In the genomic region with DNA sequence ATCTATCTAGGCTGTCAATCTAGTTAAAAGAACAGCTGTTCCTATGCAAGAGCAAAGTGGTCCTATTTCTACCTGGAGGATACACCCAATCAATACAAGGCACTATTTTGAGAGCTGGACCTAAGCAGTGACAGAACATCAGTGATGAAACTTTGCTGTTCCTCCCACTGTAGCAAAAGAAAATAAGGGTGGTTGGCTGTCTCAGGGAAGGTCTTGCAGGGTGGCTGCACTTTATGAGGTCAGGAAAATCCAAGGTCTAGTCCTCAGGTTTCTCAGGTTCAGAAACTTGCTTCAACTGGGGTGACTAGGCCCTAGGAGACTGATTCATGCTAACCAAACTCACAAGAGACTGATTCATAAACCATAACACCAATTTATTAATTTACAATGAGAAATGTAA, we compare ENCODE assay signal across 13 cellular contexts. TPM values are rescaled to one million over a fixed set of nuclear protein-coding genes. Genes with fewer than 3 reads are reported as not detected.
DNase-seq lines count a peak whose midpoint lies in the region; ATAC-seq and TF ChIP-seq lines count a peak whose summit lies in the region.
"Had no signal": no experiment of that assay in that cellular context is flagged by ENCODE, and none has a peak within 500 bp of the region (broad histone marks: within the 10 kb centered on the region; RNA-seq: fewer than 3 reads in every experiment).

No MANE protein-coding gene starts in this region.

- H3K4me1 ChIP-seq in IMR-90 (ENCODE audit: control insufficient read depth, insufficient read depth, low read length): no peaks in the 10 kb centered on the region

- POLR2A ChIA-PET in activated CD4-positive, alpha-beta T cell treated with anti-CD3 and anti-CD28 coated beads for 36 hours (lab: Charles Lee): no interaction called here
- POLR2A ChIA-PET in IMR-90 (lab: Charles Lee; ENCODE audit: unreplicated experiment): no interaction called here

- peaks cover 31% of the 10 kb centered on the region for H3K4me1 Mint-ChIP-seq in activated CD4-positive, alpha-beta T cell treated with anti-CD3 and anti-CD28 coated beads for 36 hours
- peaks cover 41% of the 10 kb centered on the region for H3K4me1 Mint-ChIP-seq in dendritic cell treated with granulocyte-macrophage colony-stimulating factor and Interleukin-4, amounts not matched to agents 40 ng/mL and 50 ng/mL, for 4 days (ENCODE audit: low read depth)
- peaks cover 18 to 35% of the 10 kb centered on the region in 2 donors for H3K4me1 Mint-ChIP-seq in natural killer cell treated with Interleukin-12 subunit alpha and Interleukin-12 subunit beta and Interleukin-15 and Interleukin-18, amount 100 ng/mL, for 72 hours (ENCODE audit: low read depth in 2 of 2)

- DNase-seq in activated CD4-positive, alpha-beta T cell treated with anti-CD3 and anti-CD28 coated beads for 36 hours: no peak
- DNase-seq in activated CD4-positive, alpha-beta T cell treated with anti-CD3 and anti-CD28 coated beads for 48 hours: no peak
- DNase-seq in IMR-90: peak; percentile 20
- no peak for DNase-seq in natural killer cell treated with Interleukin-12 subunit alpha and Interleukin-12 subunit beta and Interleukin-15 and Interleukin-18, amount 100 ng/mL, for 72 hours (ENCODE audit: low spot score)
- no peak for DNase-seq in foreskin fibroblast
- no peak for DNase-seq in mesenteric fat pad (ENCODE audit: low spot score)
- DNase-seq: head of caudate nucleus, NCI-H2081 treated with DMSO at 0.1 percent for 48 hours, T1000, tibial artery had no signal

- no peak overlapping the region for H4K91ac ChIP-seq in IMR-90 (ENCODE audit: insufficient read depth, low read depth, low read length)

- no peaks in the 10 kb centered on the region for H3K27me3 ChIP-seq in IMR-90 (ENCODE audit: control insufficient read depth, insufficient read depth, low read length)
- H3K27me3 ChIP-seq: tibial artery had no signal

- no peak for TF ChIP-seq RAD21 in IMR-90 (IDR thresholded peaks at IDR 0.05; ENCODE audit: low read length)

- H3K36me3 ChIP-seq in IMR-90 (ENCODE audit: control insufficient read depth, insufficient read depth, low read length): peaks cover 66% of the 10 kb centered on the region

- peaks cover 22 to 40% of the 10 kb centered on the region in 2 experiments for H3K79me1 ChIP-seq in IMR-90 (ENCODE audit: low read depth in 1 of 2, low read length in 2 of 2)

- H3K27ac ChIP-seq in IMR-90 (ENCODE audit: insufficient read depth, low read length): no peak overlapping the region
- H3K27ac ChIP-seq: tibial artery had no signal

- no peak overlapping the region for H2AK9ac ChIP-seq in IMR-90 (replicated peaks; ENCODE audit: low read depth, low read length, poor library complexity)

- no peak overlapping the region for H3K9ac ChIP-seq in IMR-90 (ENCODE audit: low read depth, low read length)

- no peak overlapping the region for H3K14ac ChIP-seq in IMR-90 (replicated peaks; ENCODE audit: low read depth, low read length)

- H3K23ac ChIP-seq in IMR-90 (ENCODE audit: low read depth, low read length): no peak overlapping the region

- peak overlapping the region; percentile 20 for H3K27ac Mint-ChIP-seq in activated CD4-positive, alpha-beta T cell treated with anti-CD3 and anti-CD28 coated beads for 36 hours
- H3K27ac Mint-ChIP-seq in dendritic cell treated with granulocyte-macrophage colony-stimulating factor and Interleukin-4, amounts not matched to agents 40 ng/mL and 50 ng/mL, for 4 days: peak overlapping the region; percentile 55
- H3K27ac Mint-ChIP-seq in natural killer cell treated with Interleukin-12 subunit alpha and Interleukin-12 subunit beta and Interleukin-15 and Interleukin-18, amount 100 ng/mL, for 72 hours: peak overlapping the region; percentile 23 to 72

- H3K18ac ChIP-seq in IMR-90 (ENCODE audit: low read depth, low read length): no peak overlapping the region

- no TSS peak for BruUV-seq in IMR-90 (replicated peaks; lab: Mats Ljungman, UMichigan)

- no peak overlapping the region for H2BK20ac ChIP-seq in IMR-90 (ENCODE audit: low read depth, low read length)

- H3K4me3 ChIP-seq in IMR-90 (ENCODE audit: insufficient read depth, low read depth, low read length) (no peak overlapping the region), foreskin fibroblast (ENCODE audit: low read depth in 1 of 2, low read length in 2 of 2) (no peak overlapping the region)
- H3K4me3 ChIP-seq: tibial artery had no signal

- no peak overlapping the region for H2AFZ ChIP-seq in IMR-90 (replicated peaks; ENCODE audit: low read length, poor library complexity)

- no peaks in the 10 kb centered on the region for H3K9me3 Mint-ChIP-seq in activated CD4-positive, alpha-beta T cell treated with anti-CD3 and anti-CD28 coated beads for 36 hours (ENCODE audit: low read depth)
- no peaks in the 10 kb centered on the region for H3K9me3 Mint-ChIP-seq in dendritic cell treated with granulocyte-macrophage colony-stimulating factor and Interleukin-4, amounts not matched to agents 40 ng/mL and 50 ng/mL, for 4 days
- no peaks in the 10 kb centered on the region for H3K9me3 Mint-ChIP-seq in natural killer cell treated with Interleukin-12 subunit alpha and Interleukin-12 subunit beta and Interleukin-15 and Interleukin-18, amount 100 ng/mL, for 72 hours

- H3K27me3 Mint-ChIP-seq in activated CD4-positive, alpha-beta T cell treated with anti-CD3 and anti-CD28 coated beads for 36 hours: no peaks in the 10 kb centered on the region
- H3K27me3 Mint-ChIP-seq in dendritic cell treated with granulocyte-macrophage colony-stimulating factor and Interleukin-4, amounts not matched to agents 40 ng/mL and 50 ng/mL, for 4 days: no peaks in the 10 kb centered on the region
- no peaks in the 10 kb centered on the region for H3K27me3 Mint-ChIP-seq in natural killer cell treated with Interleukin-12 subunit alpha and Interleukin-12 subunit beta and Interleukin-15 and Interleukin-18, amount 100 ng/mL, for 72 hours

- H3K56ac ChIP-seq in IMR-90 (ENCODE audit: extremely low read depth, insufficient read depth, low read length): no peak overlapping the region

- H2BK120ac ChIP-seq in IMR-90 (ENCODE audit: low read depth, low read length): no peak overlapping the region

- no peak overlapping the region for H2BK5ac ChIP-seq in IMR-90 (ENCODE audit: low read depth, low read length, poor library complexity, severe bottlenecking)

- no peak overlapping the region for H2AK5ac ChIP-seq in IMR-90 (ENCODE audit: low read depth, low read length)

- no peak overlapping the region for H3K4me2 ChIP-seq in IMR-90 (ENCODE audit: low read depth, low read length)

- H3K4ac ChIP-seq in IMR-90 (ENCODE audit: low read depth, low read length): no peak overlapping the region

- intact Hi-C loops in activated CD4-positive, alpha-beta T cell treated with anti-CD3 and anti-CD28 coated beads for 36 hours (cut with DNase I, micrococcal nuclease): no loop called here
- intact Hi-C loops in IMR-90 (cut with micrococcal nuclease): no loop called here
- intact Hi-C loops in dendritic cell treated with granulocyte-macrophage colony-stimulating factor and Interleukin-4, amounts not matched to agents 40 ng/mL and 50 ng/mL, for 4 days (cut with micrococcal nuclease): no loop called here

- in situ Hi-C loops in IMR-90 (cut with MboI; ENCODE audit: low sequenced_read_pairs): no loop called here

- H4K8ac ChIP-seq in IMR-90 (ENCODE audit: low read depth in 2 of 2, low read length in 2 of 2): no peak overlapping the region

- H4K20me1 ChIP-seq in IMR-90 (ENCODE audit: insufficient read depth, low read length): peaks cover 36% of the 10 kb centered on the region

- TF ChIP-seq CTCF in IMR-90 (conservative IDR thresholded peaks at IDR 0.05; ENCODE audit: low read depth, low read length) (no peak), foreskin fibroblast (IDR thresholded peaks at IDR 0.05; ENCODE audit: low read depth, low read length) (no peak)

- no peak overlapping the region for H3K4me3 Mint-ChIP-seq in activated CD4-positive, alpha-beta T cell treated with anti-CD3 and anti-CD28 coated beads for 36 hours
- H3K4me3 Mint-ChIP-seq in dendritic cell treated with granulocyte-macrophage colony-stimulating factor and Interleukin-4, amounts not matched to agents 40 ng/mL and 50 ng/mL, for 4 days: no peak overlapping the region
- no peak overlapping the region for H3K4me3 Mint-ChIP-seq in natural killer cell treated with Interleukin-12 subunit alpha and Interleukin-12 subunit beta and Interleukin-15 and Interleukin-18, amount 100 ng/mL, for 72 hours

- no peak overlapping the region for H4K5ac ChIP-seq in IMR-90 (ENCODE audit: low read depth, low read length)

- H3K9me1 ChIP-seq in IMR-90 (ENCODE audit: insufficient read depth, low read length): no peaks in the 10 kb centered on the region

- no peak overlapping the region for H2BK15ac ChIP-seq in IMR-90 (ENCODE audit: low read depth, low read length)

- no peak for TF ChIP-seq POLR2A in IMR-90 (IDR thresholded peaks at IDR 0.05; ENCODE audit: low read depth, low read length)

- H3K9me3 ChIP-seq in IMR-90 (ENCODE audit: control insufficient read depth, insufficient read depth, low read length): no peaks in the 10 kb centered on the region
- H3K9me3 ChIP-seq: tibial artery had no signal

- dilution Hi-C loops in IMR-90 (cut with HindIII; ENCODE audit: low sequenced_read_pairs, unreplicated experiment): no loop called here

- ATAC-seq in activated CD4-positive, alpha-beta T cell treated with anti-CD3 and anti-CD28 coated beads for 36 hours: no peak
- ATAC-seq in IMR-90 (ENCODE audit: low read depth): no peak
- no peak for ATAC-seq in natural killer cell treated with Interleukin-12 subunit alpha and Interleukin-12 subunit beta and Interleukin-15 and Interleukin-18, amount 100 ng/mL, for 72 hours
- ATAC-seq in HG02642 (IDR thresholded peaks at IDR 0.05; ENCODE audit: poor library complexity, unreplicated experiment): no peak

- CTCF ChIA-PET in activated CD4-positive, alpha-beta T cell treated with anti-CD3 and anti-CD28 coated beads for 36 hours (lab: Charles Lee): interaction anchor here (1.2 to 1.4 kb wide), 4 partner anchors 11 to 82 kb away, joined by 3 to 8 read pairs (median 4); no protein-coding TSS in a partner anchor
- CTCF ChIA-PET in IMR-90 (lab: Yijun Ruan, JAX): interaction anchor here (1.0 kb wide), 1 partner anchor 17 kb away, joined by 5 read pairs; no protein-coding TSS in a partner anchor

- H3K36me3 Mint-ChIP-seq in activated CD4-positive, alpha-beta T cell treated with anti-CD3 and anti-CD28 coated beads for 36 hours (ENCODE audit: low read depth): peaks cover 76% of the 10 kb centered on the region
- H3K36me3 Mint-ChIP-seq in dendritic cell treated with granulocyte-macrophage colony-stimulating factor and Interleukin-4, amounts not matched to agents 40 ng/mL and 50 ng/mL, for 4 days (ENCODE audit: low read depth): peaks cover 100% of the 10 kb centered on the region
- H3K36me3 Mint-ChIP-seq in natural killer cell treated with Interleukin-12 subunit alpha and Interleukin-12 subunit beta and Interleukin-15 and Interleukin-18, amount 100 ng/mL, for 72 hours: peaks cover 47% of the 10 kb centered on the region

RNA-seq across cellular contexts. Expression of a gene that starts 11.6 kb away (rescaled TPM):
- 100 to 1,000 TPM; 108 to 179 TPM for total RNA-seq in activated CD4-positive, alpha-beta T cell treated with anti-CD3 and anti-CD28 coated beads for 36 hours
- total RNA-seq in IMR-90 (2012; rRNA removed) (9.5 and 10.3 TPM in 2 replicates), mesenteric fat pad (73.0 TPM)
- 55.2 and 68.8 TPM in 2 replicates for polyA plus RNA-seq in IMR-90 (2012; rRNA removed)
- polyA plus RNA-seq in IMR-90 (2012; cell fraction: cytosol; rRNA removed): 27.4 and 38.5 TPM in 2 replicates
- polyA plus RNA-seq in IMR-90 (2012; cell fraction: nucleus; rRNA removed; ENCODE audit: low replicate concordance): 121 and 142 TPM in 2 replicates
- 100 to 1,000 TPM; 101 to 132 TPM for total RNA-seq in natural killer cell treated with Interleukin-12 subunit alpha and Interleukin-12 subunit beta and Interleukin-15 and Interleukin-18, amount 100 ng/mL, for 72 hours

RNA-seq across cellular contexts. Expression of a gene that starts 11.8 kb away (rescaled TPM):
- total RNA-seq in activated CD4-positive, alpha-beta T cell treated with anti-CD3 and anti-CD28 coated beads for 36 hours: 10 to 100 TPM; 23.6 to 33.6 TPM
- total RNA-seq in IMR-90 (2012; rRNA removed) (34.7 and 50.4 TPM in 2 replicates), mesenteric fat pad (40.2 TPM)
- polyA plus RNA-seq in IMR-90 (2012; rRNA removed): 91.1 and 91.5 TPM in 2 replicates
- 57.2 and 76.4 TPM in 2 replicates for polyA plus RNA-seq in IMR-90 (2012; cell fraction: cytosol; rRNA removed)
- 34.4 and 46.2 TPM in 2 replicates for polyA plus RNA-seq in IMR-90 (2012; cell fraction: nucleus; rRNA removed; ENCODE audit: low replicate concordance)
- 10 to 100 TPM; 63.3 to 69.0 TPM for total RNA-seq in natural killer cell treated with Interleukin-12 subunit alpha and Interleukin-12 subunit beta and Interleukin-15 and Interleukin-18, amount 100 ng/mL, for 72 hours

RNA-seq across cellular contexts. Expression of a gene that starts 25.7 kb away (rescaled TPM):
- 1 to 10 TPM; 8.3 to 8.8 TPM for total RNA-seq in activated CD4-positive, alpha-beta T cell treated with anti-CD3 and anti-CD28 coated beads for 36 hours
- total RNA-seq in IMR-90 (2012; rRNA removed) (10.0 TPM in 2 replicates), mesenteric fat pad (9.9 TPM)
- 16.5 and 17.2 TPM in 2 replicates for polyA plus RNA-seq in IMR-90 (2012; rRNA removed)
- 18.0 and 75.6 TPM in 2 replicates for polyA plus RNA-seq in IMR-90 (2012; cell fraction: cytosol; rRNA removed)
- polyA plus RNA-seq in IMR-90 (2012; cell fraction: nucleus; rRNA removed; ENCODE audit: low replicate concordance): 7.7 and 17.1 TPM in 2 replicates
- 10 to 100 TPM; 17.7 to 18.2 TPM for total RNA-seq in natural killer cell treated with Interleukin-12 subunit alpha and Interleukin-12 subunit beta and Interleukin-15 and Interleukin-18, amount 100 ng/mL, for 72 hours
- total RNA-seq: A172 had no signal

RNA-seq across cellular contexts. Expression of a gene that starts 56.0 kb away (rescaled TPM):
- 10 to 100 TPM; 38.6 to 56.5 TPM for total RNA-seq in activated CD4-positive, alpha-beta T cell treated with anti-CD3 and anti-CD28 coated beads for 36 hours
- total RNA-seq in IMR-90 (2012; rRNA removed): 16.7 and 16.8 TPM in 2 replicates
- 53.2 and 55.9 TPM in 2 replicates for polyA plus RNA-seq in IMR-90 (2012; rRNA removed)
- 27.1 and 40.7 TPM in 2 replicates for polyA plus RNA-seq in IMR-90 (2012; cell fraction: cytosol; rRNA removed)
- 49.7 and 117 TPM in 2 replicates for polyA plus RNA-seq in IMR-90 (2012; cell fraction: nucleus; rRNA removed; ENCODE audit: low replicate concordance)
- 100 to 1,000 TPM in 1 of 2 donors, 10 to 100 TPM in 1; 56.1 to 107 TPM for total RNA-seq in natural killer cell treated with Interleukin-12 subunit alpha and Interleukin-12 subunit beta and Interleukin-15 and Interleukin-18, amount 100 ng/mL, for 72 hours
- 68.2 TPM for total RNA-seq in mesenteric fat pad

RNA-seq across cellular contexts. Expression of a gene that starts 56.5 kb away (rescaled TPM):
- 10 to 100 TPM; 31.8 to 34.4 TPM for total RNA-seq in activated CD4-positive, alpha-beta T cell treated with anti-CD3 and anti-CD28 coated beads for 36 hours
- total RNA-seq in IMR-90 (2012; rRNA removed): 13.6 and 15.3 TPM in 2 replicates
- polyA plus RNA-seq in IMR-90 (2012; rRNA removed): 36.5 and 39.2 TPM in 2 replicates
- polyA plus RNA-seq in IMR-90 (2012; cell fraction: cytosol; rRNA removed): 54.8 and 95.7 TPM in 2 replicates
- 63.9 and 103 TPM in 2 replicates for polyA plus RNA-seq in IMR-90 (2012; cell fraction: nucleus; rRNA removed; ENCODE audit: low replicate concordance)
- 100 to 1,000 TPM in 1 of 2 donors, 10 to 100 TPM in 1; 33.0 to 112 TPM for total RNA-seq in natural killer cell treated with Interleukin-12 subunit alpha and Interleukin-12 subunit beta and Interleukin-15 and Interleukin-18, amount 100 ng/mL, for 72 hours
- 34.4 TPM for total RNA-seq in mesenteric fat pad
